ENCODE assay signal across 13 cellular contexts in the genomic region with DNA sequence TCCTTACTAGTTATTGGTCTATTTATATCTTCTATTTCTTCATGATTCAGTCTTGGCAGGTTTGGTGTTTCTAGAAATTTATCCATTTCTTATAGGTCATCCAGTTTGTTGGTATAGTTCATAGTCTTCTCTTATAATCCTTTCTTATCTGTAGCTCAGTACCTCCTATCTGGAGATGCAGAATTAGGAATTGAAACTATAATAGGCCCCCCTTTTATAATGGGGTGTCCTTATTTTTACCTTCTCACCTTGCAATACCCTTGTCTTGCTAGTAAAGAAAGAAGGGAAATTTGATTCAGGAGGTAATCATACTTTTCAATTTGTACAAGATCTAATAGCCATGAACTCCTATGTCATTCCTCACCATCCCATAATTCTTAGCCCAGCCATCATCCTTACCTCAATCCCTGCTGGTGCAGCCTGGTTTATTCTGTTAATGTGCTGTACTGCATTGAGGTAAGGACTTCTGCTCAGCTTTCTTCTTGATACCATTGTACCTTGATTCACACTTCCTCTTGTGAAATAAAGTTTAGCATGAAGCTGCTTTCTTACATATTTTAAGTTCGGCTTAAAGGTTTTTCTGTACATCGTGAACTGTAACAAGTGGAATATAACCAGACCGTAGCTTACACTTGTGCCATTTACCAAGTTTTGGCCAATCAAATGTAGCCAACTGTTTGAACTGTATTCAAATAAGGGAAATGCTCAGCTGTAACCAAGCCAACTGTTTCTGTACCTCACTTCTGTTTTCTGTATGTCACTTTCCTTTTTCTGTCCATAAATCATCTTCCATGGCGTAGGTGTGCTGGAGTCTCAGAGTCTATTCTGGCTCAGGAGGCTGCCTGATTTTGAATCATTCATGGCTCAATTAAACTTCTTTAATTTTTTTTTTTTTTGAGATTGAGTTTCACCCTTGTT. TPM values are rescaled to one million over a fixed set of nuclear protein-coding genes. Genes with fewer than 3 reads are reported as not detected.
DNase-seq lines count a peak whose midpoint lies in the region; ATAC-seq, FAIRE-seq and TF ChIP-seq lines count a peak whose summit lies in the region.
"Had no signal": no experiment of that assay in that cellular context is flagged by ENCODE, and none has a peak within 500 bp of the region (broad histone marks: within the 10 kb centered on the region; RNA-seq: fewer than 3 reads in every experiment).

No MANE protein-coding gene starts in this region.

- DNase-seq in stimulated activated naive CD8-positive, alpha-beta T cell treated with anti-CD3 and anti-CD28 coated beads, Interleukin-15, amount 100 ng/mL, for 72 hours: no peak
- DNase-seq in HL-60 (ENCODE audit: low read depth in 1 of 2, low spot score in 1 of 2) (peak in 1 of 2 experiments; percentile 46), NCI-H1694 treated with DMSO at 0.1 percent for 48 hours (lab: John Stamatoyannopoulos, UW) (no peak), GM19239 (ENCODE audit: insufficient read length, low spot score) (no peak), BE2C (no peak)
- no peak for DNase-seq in activated T-helper 2 cell treated with anti-CD3 and anti-CD28 coated beads, Interferon-gamma antibody, Interleukin-2, Interleukin-4, amounts not matched to agents 10 μg/mL and 5 μg/mL and 100 μg/mL, durations not matched to agents 14 hours and 24 hours and 36 hours (ENCODE audit: low spot score)
- DNase-seq: left ventricle myocardium superior, NCI-H446 had no signal

- H3K27me3 ChIP-seq in HL-60 (ENCODE audit: insufficient read depth, poor library complexity, severe bottlenecking): no peaks in the 10 kb centered on the region
- H3K27me3 ChIP-seq in BE2C: no peaks in the 10 kb centered on the region

- no peak overlapping the region for H3K27ac Mint-ChIP-seq in stimulated activated naive CD8-positive, alpha-beta T cell treated with anti-CD3 and anti-CD28 coated beads, Interleukin-15, Interleukin-2, amounts not matched to agents 100 ng/mL and 50 ng/mL, for 24 hours
- H3K27ac Mint-ChIP-seq in stimulated activated naive CD8-positive, alpha-beta T cell treated with anti-CD3 and anti-CD28 coated beads, Interleukin-15, amount 100 ng/mL, for 72 hours: no peak overlapping the region
- no peak overlapping the region for H3K27ac Mint-ChIP-seq in activated T-helper 2 cell treated with anti-CD3 and anti-CD28 coated beads, Interferon-gamma antibody, Interleukin-2, Interleukin-4, amounts not matched to agents 10 μg/mL and 5 μg/mL and 100 μg/mL, durations not matched to agents 14 hours and 24 hours and 36 hours

- intact Hi-C loops in activated T-helper 2 cell treated with anti-CD3 and anti-CD28 coated beads, Interferon-gamma antibody, Interleukin-2, Interleukin-4, amounts not matched to agents 10 μg/mL and 5 μg/mL and 100 μg/mL, durations not matched to agents 14 hours and 24 hours and 36 hours (cut with micrococcal nuclease): no loop called here

- FAIRE-seq in GM19239 (lab: Jason Lieb, UNC): no peak
- FAIRE-seq: A204.1, G401.6 had no signal

- TF ChIP-seq CTCF in HL-60 (IDR thresholded peaks at IDR 0.05; ENCODE audit: insufficient read depth, low read length) (no peak), BE2C (IDR thresholded peaks at IDR 0.05; ENCODE audit: low read depth, low read length) (no peak)

- peaks cover 4% of the 10 kb centered on the region for H3K9me3 Mint-ChIP-seq in stimulated activated naive CD8-positive, alpha-beta T cell treated with anti-CD3 and anti-CD28 coated beads, Interleukin-15, Interleukin-2, amounts not matched to agents 100 ng/mL and 50 ng/mL, for 24 hours
- H3K9me3 Mint-ChIP-seq in stimulated activated naive CD8-positive, alpha-beta T cell treated with anti-CD3 and anti-CD28 coated beads, Interleukin-15, amount 100 ng/mL, for 72 hours: peaks cover 6 to 11% of the 10 kb centered on the region in 2 donors
- H3K9me3 Mint-ChIP-seq in activated T-helper 2 cell treated with anti-CD3 and anti-CD28 coated beads, Interferon-gamma antibody, Interleukin-2, Interleukin-4, amounts not matched to agents 10 μg/mL and 5 μg/mL and 100 μg/mL, durations not matched to agents 14 hours and 24 hours and 36 hours: peaks cover 7% of the 10 kb centered on the region

- H3K36me3 Mint-ChIP-seq in stimulated activated naive CD8-positive, alpha-beta T cell treated with anti-CD3 and anti-CD28 coated beads, Interleukin-15, Interleukin-2, amounts not matched to agents 100 ng/mL and 50 ng/mL, for 24 hours (ENCODE audit: low read depth): peaks cover 2% of the 10 kb centered on the region
- H3K36me3 Mint-ChIP-seq in activated T-helper 2 cell treated with anti-CD3 and anti-CD28 coated beads, Interferon-gamma antibody, Interleukin-2, Interleukin-4, amounts not matched to agents 10 μg/mL and 5 μg/mL and 100 μg/mL, durations not matched to agents 14 hours and 24 hours and 36 hours (ENCODE audit: low read depth): peaks cover 5% of the 10 kb centered on the region

- H3K27me3 Mint-ChIP-seq in stimulated activated naive CD8-positive, alpha-beta T cell treated with anti-CD3 and anti-CD28 coated beads, Interleukin-15, Interleukin-2, amounts not matched to agents 100 ng/mL and 50 ng/mL, for 24 hours: no peaks in the 10 kb centered on the region
- no peaks in the 10 kb centered on the region for H3K27me3 Mint-ChIP-seq in stimulated activated naive CD8-positive, alpha-beta T cell treated with anti-CD3 and anti-CD28 coated beads, Interleukin-15, amount 100 ng/mL, for 72 hours
- peaks cover 6% of the 10 kb centered on the region for H3K27me3 Mint-ChIP-seq in activated T-helper 2 cell treated with anti-CD3 and anti-CD28 coated beads, Interferon-gamma antibody, Interleukin-2, Interleukin-4, amounts not matched to agents 10 μg/mL and 5 μg/mL and 100 μg/mL, durations not matched to agents 14 hours and 24 hours and 36 hours (ENCODE audit: low read depth)

- H3K36me3 ChIP-seq in BE2C: no peaks in the 10 kb centered on the region

- H3K9me3 ChIP-seq in BE2C: no peaks in the 10 kb centered on the region

- peaks cover 12% of the 10 kb centered on the region for H3K4me1 Mint-ChIP-seq in stimulated activated naive CD8-positive, alpha-beta T cell treated with anti-CD3 and anti-CD28 coated beads, Interleukin-15, Interleukin-2, amounts not matched to agents 100 ng/mL and 50 ng/mL, for 24 hours (ENCODE audit: low read depth)
- peaks cover 6% of the 10 kb centered on the region for H3K4me1 Mint-ChIP-seq in stimulated activated naive CD8-positive, alpha-beta T cell treated with anti-CD3 and anti-CD28 coated beads, Interleukin-15, amount 100 ng/mL, for 72 hours
- peaks cover 11% of the 10 kb centered on the region for H3K4me1 Mint-ChIP-seq in activated T-helper 2 cell treated with anti-CD3 and anti-CD28 coated beads, Interferon-gamma antibody, Interleukin-2, Interleukin-4, amounts not matched to agents 10 μg/mL and 5 μg/mL and 100 μg/mL, durations not matched to agents 14 hours and 24 hours and 36 hours (ENCODE audit: low read depth)

- peaks cover 5% of the 10 kb centered on the region; the same call in 1 of the 2 replicates for H3K4me1 ChIP-seq in BE2C

- H3K4me3 Mint-ChIP-seq in stimulated activated naive CD8-positive, alpha-beta T cell treated with anti-CD3 and anti-CD28 coated beads, Interleukin-15, Interleukin-2, amounts not matched to agents 100 ng/mL and 50 ng/mL, for 24 hours: peak overlapping the region; percentile 35
- no peak overlapping the region for H3K4me3 Mint-ChIP-seq in stimulated activated naive CD8-positive, alpha-beta T cell treated with anti-CD3 and anti-CD28 coated beads, Interleukin-15, amount 100 ng/mL, for 72 hours
- no peak overlapping the region for H3K4me3 Mint-ChIP-seq in activated T-helper 2 cell treated with anti-CD3 and anti-CD28 coated beads, Interferon-gamma antibody, Interleukin-2, Interleukin-4, amounts not matched to agents 10 μg/mL and 5 μg/mL and 100 μg/mL, durations not matched to agents 14 hours and 24 hours and 36 hours (ENCODE audit: low read depth)

- ATAC-seq in stimulated activated naive CD8-positive, alpha-beta T cell treated with anti-CD3 and anti-CD28 coated beads, Interleukin-15, amount 100 ng/mL, for 72 hours: no peak
- peak; percentile 55 for ATAC-seq in HG02763 (IDR thresholded peaks at IDR 0.05; ENCODE audit: unreplicated experiment)
- ATAC-seq: left ventricle myocardium superior had no signal

- H3K27ac ChIP-seq in HL-60 (replicated peaks): peak overlapping the region; percentile 66

- H3K4me3 ChIP-seq in HL-60 (replicated peaks; ENCODE audit: insufficient read depth, low read length) (no peak overlapping the region), BE2C (ENCODE audit: low read depth, low read length) (no peak overlapping the region)

RNA-seq across cellular contexts. Expression of a gene that starts 40.1 kb away (rescaled TPM):
- total RNA-seq in activated T-helper 2 cell treated with anti-CD3 and anti-CD28 coated beads, Interferon-gamma antibody, Interleukin-2, Interleukin-4, amounts not matched to agents 10 μg/mL and 5 μg/mL and 100 μg/mL, durations not matched to agents 14 hours and 24 hours and 36 hours: 0.07 and 0.14 TPM in 2 replicates
- polyA plus RNA-seq in BE2C (2012; ENCODE audit: insufficient read depth, insufficient read length, low read depth): 0.40 TPM
- total RNA-seq: HT1080, left ventricle myocardium superior had no signal
